Comparison of ENCODE assay signal across 8 cellular contexts in genomic region chr17:83051423-83052240, GRCh38. TPM values are rescaled to one million over a fixed set of nuclear protein-coding genes. Genes with fewer than 3 reads are reported as not detected.
DNase-seq lines count a peak whose midpoint lies in the region; TF ChIP-seq lines count a peak whose summit lies in the region.

No MANE protein-coding gene starts in this region.

- TF ChIP-seq CTCF in H9 (conservative IDR thresholded peaks at IDR 0.05): no peak

- H3K18ac ChIP-seq in H9 (ENCODE audit: insufficient read length, low read depth, low read length) (peak overlapping the region; percentile 22), neuronal stem cell (ENCODE audit: low read length) (peak overlapping the region; percentile 99)

- H2BK15ac ChIP-seq in H9 (ENCODE audit: low read depth, low read length): no peak overlapping the region
- H2BK15ac ChIP-seq in neuronal stem cell (ENCODE audit: low read length): peak overlapping the region; percentile 45

- no peak overlapping the region for H2AFZ ChIP-seq in H9 (ENCODE audit: low read length)
- H2AFZ ChIP-seq in neuronal stem cell (ENCODE audit: low read length): peak overlapping the region; percentile 100

- peaks cover 6 to 7% of the 10 kb centered on the region in 2 experiments for H3K9me3 Mint-ChIP-seq in H9

- no peaks in the 10 kb centered on the region for H4K20me1 ChIP-seq in H9 (ENCODE audit: control insufficient read depth, insufficient read depth, insufficient read length)

- H3K27ac Mint-ChIP-seq in H9: peak overlapping the region in 1 of 3 experiments; percentile 40; a peak in 1 of 7 replicates

- WGBS in H9 (ENCODE audit: extremely low coverage, insufficient read length, low lambda C conversion rate): no CpG with 5 or more reads among the region's 93 CpGs
- WGBS in neuronal stem cell (ENCODE audit: extremely low coverage in 2 of 2, insufficient read length in 2 of 2, insufficient replicate concordance in 1 of 2), 2 donors: no CpG with 5 or more reads among the region's 93 CpGs

- peak; percentile 99 for DNase-seq in H9
- DNase-seq in MG63: peak; percentile 97
- peak; percentile 96 for DNase-seq in SIG-M5 (lab: John Stamatoyannopoulos, UW)
- DNase-seq in activated naive CD4-positive, alpha-beta T cell (lab: John Stamatoyannopoulos, UW): peak; percentile 90 to 98 (median 95)
- peak; percentile 93 for DNase-seq in foreskin melanocyte
- DNase-seq in neuronal stem cell (ENCODE audit: low spot score): peak; percentile 96

- H3K4me3 ChIP-seq in MG63 (peak overlapping the region; percentile 82), neuronal stem cell (ENCODE audit: low read length in 2 of 2) (peak overlapping the region; percentile 92 to 94), subcutaneous abdominal adipose tissue (ENCODE audit: low read depth in 1 of 5, low read length in 5 of 5) (peak overlapping the region in 4 of 5 donors; percentile 61 to 83 (median 76))

- H3K79me2 ChIP-seq in H9 (ENCODE audit: insufficient read depth, low read length): no peaks in the 10 kb centered on the region

- no peaks in the 10 kb centered on the region for H3K23me2 ChIP-seq in H9 (ENCODE audit: insufficient read length, low read depth, low read length, poor library complexity, severe bottlenecking)

- H3K9me3 ChIP-seq in ES-I3 (ENCODE audit: control insufficient read depth, insufficient read depth, low read length) (no peaks in the 10 kb centered on the region), H9 (ENCODE audit: control insufficient read depth, low read depth, low read length) (no peaks in the 10 kb centered on the region), MG63 (peaks cover 6% of the 10 kb centered on the region), neuronal stem cell (replicated peaks in 1 of 2; ENCODE audit: control insufficient read depth in 2 of 2, insufficient read depth in 1 of 2, low read depth in 1 of 2, low read length in 2 of 2) (peaks cover 7 to 14% of the 10 kb centered on the region in 2 donors), subcutaneous abdominal adipose tissue (ENCODE audit: control insufficient read depth in 5 of 5, low read length in 5 of 5) (peaks cover 0 to 4% (median 0%) of the 10 kb centered on the region in 5 donors)

- no peaks in the 10 kb centered on the region for H3K79me1 ChIP-seq in H9 (ENCODE audit: insufficient read depth, low read depth, low read length, poor library complexity, severe bottlenecking)
- H3K79me1 ChIP-seq in neuronal stem cell (ENCODE audit: low read depth, low read length): peaks cover 6% of the 10 kb centered on the region

- no peaks in the 10 kb centered on the region; the same call in none of the 2 replicates for H3K27me3 Mint-ChIP-seq in H9 (ENCODE audit: low read depth)

- no peak overlapping the region for H3T11ph ChIP-seq in H9 (ENCODE audit: low read length)

- H3K27me3 ChIP-seq in H9 (ENCODE audit: insufficient read depth, low read length): no peaks in the 10 kb centered on the region
- no peaks in the 10 kb centered on the region for H3K27me3 ChIP-seq in MG63
- H3K27me3 ChIP-seq in neuronal stem cell (ENCODE audit: control insufficient read depth in 3 of 3, insufficient read depth in 3 of 3, low read depth in 1 of 3, low read length in 3 of 3): peaks cover 0 to 2% (median 0%) of the 10 kb centered on the region in 3 experiments
- H3K27me3 ChIP-seq in subcutaneous abdominal adipose tissue (ENCODE audit: control insufficient read depth in 5 of 5, insufficient read depth in 4 of 5, low read length in 5 of 5): no peaks in the 10 kb centered on the region

- peak overlapping the region; percentile 70 to 88 for H3K4me3 Mint-ChIP-seq in H9

- H3K9ac ChIP-seq in ES-I3 (ENCODE audit: low read depth, low read length) (peak overlapping the region; percentile 95), H9 (ENCODE audit: extremely low read depth, insufficient read length, low read length) (no peak overlapping the region), neuronal stem cell (ENCODE audit: low read depth, low read length, poor library complexity) (peak overlapping the region; percentile 91), subcutaneous abdominal adipose tissue (ENCODE audit: low read length in 5 of 5) (peak overlapping the region in 4 of 5 donors; percentile 62 to 77 (median 72))

- H2AK5ac ChIP-seq in H9 (ENCODE audit: insufficient read length, low read length) (no peak overlapping the region), neuronal stem cell (ENCODE audit: low read depth, low read length) (peak overlapping the region; percentile 96)

- H4K8ac ChIP-seq in H9 (replicated peaks; ENCODE audit: insufficient read length, low read depth, low read length) (no peak overlapping the region), neuronal stem cell (ENCODE audit: low read depth, low read length) (no peak overlapping the region)

- H2BK12ac ChIP-seq in H9 (ENCODE audit: insufficient read length, low read depth, low read length) (no peak overlapping the region), neuronal stem cell (ENCODE audit: low read length) (peak overlapping the region; percentile 84)

- peaks cover 11 to 18% (median 14%) of the 10 kb centered on the region in 3 experiments for H3K36me3 Mint-ChIP-seq in H9 (ENCODE audit: insufficient read depth in 1 of 3, low read depth in 3 of 3)

- H2BK20ac ChIP-seq in H9 (ENCODE audit: low read depth, low read length, poor library complexity, severe bottlenecking): no peak overlapping the region

- H3K4me2 ChIP-seq in H9 (ENCODE audit: insufficient read depth, insufficient read length, low read length): peak overlapping the region; percentile 60
- H3K4me2 ChIP-seq in neuronal stem cell (ENCODE audit: insufficient read depth, low read length, poor library complexity, severe bottlenecking): peak overlapping the region; percentile 97

- H3K56ac ChIP-seq in H9 (ENCODE audit: insufficient read length, low read depth, low read length): no peak overlapping the region

- H3K27ac ChIP-seq in H9 (ENCODE audit: insufficient read length, low read depth, low read length) (no peak overlapping the region), neuronal stem cell (replicated peaks; ENCODE audit: low read length) (peak overlapping the region; percentile 3), subcutaneous abdominal adipose tissue (ENCODE audit: low read depth, low read length) (peak overlapping the region; percentile 72)

- H3K23ac ChIP-seq in H9 (ENCODE audit: insufficient read length, low read depth, low read length) (no peak overlapping the region), neuronal stem cell (ENCODE audit: low read depth, low read length, poor library complexity) (peak overlapping the region; percentile 73)

- peak overlapping the region; percentile 85 for H3K14ac ChIP-seq in H9 (ENCODE audit: insufficient read depth, low read length)
- peak overlapping the region; percentile 98 for H3K14ac ChIP-seq in neuronal stem cell (ENCODE audit: low read length)

- H3K4ac ChIP-seq in H9 (ENCODE audit: low read depth, low read length): no peak overlapping the region
- peak overlapping the region; percentile 93 for H3K4ac ChIP-seq in neuronal stem cell (ENCODE audit: low read length)

- H3K36me3 ChIP-seq in ES-I3 (ENCODE audit: insufficient read depth, low read length) (peaks cover 1% of the 10 kb centered on the region; the same call in 1 of the 2 replicates), MG63 (peaks cover 11% of the 10 kb centered on the region), neuronal stem cell (replicated peaks in 1 of 2; ENCODE audit: control insufficient read depth in 2 of 2, insufficient read depth in 2 of 2, low read length in 2 of 2) (peaks cover 2 to 16% of the 10 kb centered on the region in 2 donors), subcutaneous abdominal adipose tissue (ENCODE audit: control insufficient read depth in 5 of 5, insufficient read depth in 5 of 5, low read length in 5 of 5) (peaks cover 0 to 4% (median 0%) of the 10 kb centered on the region in 5 donors)

- no peaks in the 10 kb centered on the region; the same call in 1 of the 2 replicates for H3K4me1 ChIP-seq in ES-I3 (ENCODE audit: insufficient read depth, low read length)
- no peaks in the 10 kb centered on the region; the same call in 1 of the 2 replicates for H3K4me1 ChIP-seq in H9 (ENCODE audit: insufficient read depth, low read length)
- H3K4me1 ChIP-seq in neuronal stem cell (ENCODE audit: control insufficient read depth in 2 of 2, insufficient read depth in 1 of 2, low read depth in 1 of 2, low read length in 2 of 2): peaks cover 0 to 11% of the 10 kb centered on the region in 2 donors
- peaks cover 4 to 57% (median 31%) of the 10 kb centered on the region in 5 donors for H3K4me1 ChIP-seq in subcutaneous abdominal adipose tissue (ENCODE audit: control insufficient read depth in 5 of 5, insufficient read depth in 5 of 5, low read length in 5 of 5)

- peaks cover 4 to 9% of the 10 kb centered on the region in 2 experiments for H3K4me1 Mint-ChIP-seq in H9

- H2BK120ac ChIP-seq in H9 (ENCODE audit: low read depth, low read length, poor library complexity, severe bottlenecking): no peak overlapping the region
- H2BK120ac ChIP-seq in neuronal stem cell (ENCODE audit: low read depth, low read length): peak overlapping the region; percentile 47

- H4K5ac ChIP-seq in H9 (ENCODE audit: insufficient read length, low read depth, low read length): no peak overlapping the region

- H4K91ac ChIP-seq in H9 (ENCODE audit: insufficient read length, low read depth, low read length) (no peak overlapping the region), neuronal stem cell (ENCODE audit: low read depth, low read length, poor library complexity) (peak overlapping the region; percentile 94)

- no peak overlapping the region for H2BK5ac ChIP-seq in H9 (ENCODE audit: insufficient read length, low read length)
- peak overlapping the region; percentile 93 for H2BK5ac ChIP-seq in neuronal stem cell (ENCODE audit: low read length)

RNA-seq across cellular contexts. Expression of gene METRNL, which starts 27.8 kb away (rescaled TPM):
- total RNA-seq in H9 (2021): 19.4 and 21.4 TPM in 2 replicates
- 191 and 238 TPM in 2 replicates for total RNA-seq in MG63 (2014; rRNA removed; shearing (Covaris generic); ENCODE audit: low replicate concordance)
- 12.8 TPM for polyA plus RNA-seq in neuronal stem cell (2013, experiment 1 of 2)
- polyA plus RNA-seq in neuronal stem cell (2013, experiment 2 of 2): 14.7 TPM
